ENCODE assay signal across 8 cellular contexts in the genomic region with DNA sequence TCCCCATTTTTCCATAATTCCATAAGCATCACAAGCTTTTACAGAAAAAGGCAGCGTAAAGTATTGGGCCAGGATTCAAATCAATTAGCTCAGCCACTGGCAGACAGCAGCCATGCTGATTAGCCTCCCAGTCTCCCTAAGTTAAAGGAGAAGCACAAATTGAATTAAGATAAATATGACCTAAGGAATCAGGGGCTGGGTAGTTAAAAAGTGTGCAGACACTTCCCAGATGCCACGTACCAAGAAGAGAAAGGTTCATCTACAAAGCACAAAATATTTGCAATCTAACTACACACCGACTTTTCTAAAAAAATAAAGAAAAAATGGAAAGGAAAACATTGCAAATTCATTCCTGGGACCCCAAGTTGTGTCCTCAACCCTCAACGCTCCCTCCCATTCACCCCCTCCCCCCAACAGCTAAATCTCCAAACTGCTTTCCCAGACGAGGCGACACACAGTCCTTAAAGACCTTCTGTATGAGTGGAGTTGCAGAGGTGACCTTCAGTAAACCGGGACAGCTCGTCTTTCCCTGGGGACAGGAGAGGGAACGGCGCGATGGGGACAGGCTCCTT. TPM values are rescaled to one million over a fixed set of nuclear protein-coding genes. Genes with fewer than 3 reads are reported as not detected.
DNase-seq lines count a peak whose midpoint lies in the region; ATAC-seq and TF ChIP-seq lines count a peak whose summit lies in the region.

No MANE protein-coding gene starts in this region.

- CTCF ChIA-PET in Calu3 (lab: Charles Lee), result interaction anchor here (0.5 to 0.7 kb wide), 3 partner anchors 171 to 568 kb away, joined by 3 to 4 read pairs (median 3); no protein-coding TSS in a partner anchor

- H3K4me1 ChIP-seq in mucosa of descending colon (ENCODE audit: low read depth), result peaks cover 13% of the 10 kb centered on the region

- no peaks in the 10 kb centered on the region for H3K9me3 Mint-ChIP-seq in Calu3 (ENCODE audit: low read depth, unreplicated experiment)

- H3K36me3 ChIP-seq in MG63 (peaks cover 14% of the 10 kb centered on the region), mucosa of descending colon (ENCODE audit: low read depth) (no peaks in the 10 kb centered on the region)

- intact Hi-C loops in Calu3 (cut with micrococcal nuclease; ENCODE audit: unreplicated experiment) (loop anchor here (10.0 kb wide), 1 partner anchor 134 kb away; no protein-coding TSS in a partner anchor), mucosa of descending colon (cut with DNase I, micrococcal nuclease) (no loop called here)

- H3K27ac Mint-ChIP-seq in Calu3 (ENCODE audit: unreplicated experiment), result peak overlapping the region; percentile 74

- TF ChIP-seq CTCF in Calu3 (IDR thresholded peaks at IDR 0.05; ENCODE audit: unreplicated experiment) (no peak), cardiac fibroblast (IDR thresholded peaks at IDR 0.05; ENCODE audit: low read depth, low read length) (no peak), mucosa of descending colon (IDR thresholded peaks at IDR 0.05) (no peak)

- ATAC-seq in mucosa of descending colon, result no peak

- BruUV-seq in Calu3 (replicated peaks; lab: Mats Ljungman, UMichigan), result TSS peak; percentile 63

- H3K4me1 Mint-ChIP-seq in Calu3 (ENCODE audit: low read depth, unreplicated experiment), result peaks cover 9% of the 10 kb centered on the region

- H3K27me3 Mint-ChIP-seq in Calu3 (ENCODE audit: unreplicated experiment), result no peaks in the 10 kb centered on the region

- H3K9me3 ChIP-seq in MG63 (no peaks in the 10 kb centered on the region), mucosa of descending colon (no peaks in the 10 kb centered on the region)

- H3K4me3 Mint-ChIP-seq in Calu3 (ENCODE audit: low read depth, unreplicated experiment), result peak overlapping the region; percentile 93

- H3K36me3 Mint-ChIP-seq in Calu3 (ENCODE audit: insufficient read depth, unreplicated experiment), result peaks cover 41% of the 10 kb centered on the region

- H3K27me3 ChIP-seq in MG63, result no peaks in the 10 kb centered on the region

- H3K4me3 ChIP-seq in MG63, result peak overlapping the region; percentile 66
- H3K4me3 ChIP-seq in cardiac fibroblast (replicated peaks in 1 of 2; ENCODE audit: low read depth in 2 of 2, low read length in 2 of 2), result peak overlapping the region; percentile 61 to 86
- peak overlapping the region; percentile 79 for H3K4me3 ChIP-seq in mucosa of descending colon

- no peak for DNase-seq in Calu3
- no peak for DNase-seq in MG63
- peak; percentile 19 to 21 for DNase-seq in cardiac fibroblast (ENCODE audit: low read depth in 2 of 2)
- no peak for DNase-seq in mucosa of descending colon
- no peak for DNase-seq in NCI-H146 (lab: John Stamatoyannopoulos, UW)
- no peak for DNase-seq in COR-L47 (lab: John Stamatoyannopoulos, UW)
- DNase-seq in stimulated activated CD4-positive, alpha-beta T cell treated with anti-CD3 and anti-CD28 coated beads, Interleukin-4, amount 100 ng/mL, for 24 hours, result no peak
- no peak for DNase-seq in SHP77 treated with DMSO at 0.1 percent for 48 hours (lab: John Stamatoyannopoulos, UW)

RNA-seq across cellular contexts. Expression of a gene that starts 1.2 kb away (rescaled TPM):
- total RNA-seq in Calu3 (2022) (63.0 and 68.7 TPM in 2 replicates), mucosa of descending colon (10 to 100 TPM; 70.2 to 81.5 (median 70.6) TPM)
- total RNA-seq in MG63 (2014; rRNA removed; shearing (Covaris generic); ENCODE audit: low replicate concordance), result 81.3 and 114 TPM in 2 replicates

Comparison
In these comparisons a context has a peak if more than half of its experiments do, and no peak if none do; other contexts are left out.
1. DNase-seq: peak in cardiac fibroblast (2 of 2); none in Calu3 (single experiment), MG63 (single experiment), mucosa of descending colon (0 of 3), NCI-H146 (single experiment), COR-L47 (single experiment), stimulated activated CD4-positive, alpha-beta T cell treated with anti-CD3 and anti-CD28 coated beads, Interleukin-4, amount 100 ng/mL, for 24 hours (single experiment) and SHP77 treated with DMSO at 0.1 percent for 48 hours (single experiment).
2. Peak in every context shown above with its lines, with median percentiles within 50 percentile points of each other: H3K4me3 ChIP-seq.